In genomic region chr7:74256446-74257408, GRCh38 we compare ENCODE assay signal across 8 cellular contexts. TPM values are rescaled to one million over a fixed set of nuclear protein-coding genes. Genes with fewer than 3 reads are reported as not detected.
DNase-seq lines count a peak whose midpoint lies in the region; ATAC-seq and TF ChIP-seq lines count a peak whose summit lies in the region.

No MANE protein-coding gene starts in this region.

- TF ChIP-seq CTCF in DOHH2 (IDR thresholded peaks at IDR 0.05; ENCODE audit: low read depth, low read length, poor library complexity, severe bottlenecking), result no peak

- peaks cover 35% of the 10 kb centered on the region for H3K79me2 ChIP-seq in DOHH2 (ENCODE audit: control insufficient read depth, low read length)

- 0 out of 2 replicates have a peak, but pooled peaks cover 5% of the 10 kb centered on the region for H4K20me1 ChIP-seq in DOHH2 (ENCODE audit: control insufficient read depth, insufficient read depth, low read depth, low read length)

- H3K4me3 ChIP-seq in DOHH2 (ENCODE audit: low read length), result peak overlapping the region; percentile 84

- peaks cover 74% of the 10 kb centered on the region for H3K4me1 ChIP-seq in DOHH2 (ENCODE audit: control insufficient read depth, low read length)

- H3K9me3 ChIP-seq in DOHH2 (ENCODE audit: control insufficient read depth, insufficient read depth, low read length), result no peaks in the 10 kb centered on the region

- ATAC-seq in effector memory CD8-positive, alpha-beta T cell (replicated peaks), result no peak
- peak; percentile 52 for ATAC-seq in sciatic nerve

- peak overlapping the region; percentile 76 for H3K4me2 ChIP-seq in DOHH2 (ENCODE audit: low read length)

- DNase-seq in effector memory CD8-positive, alpha-beta T cell, result no peak
- peak; percentile 69 for DNase-seq in sciatic nerve (ENCODE audit: low spot score)
- no peak for DNase-seq in mucosa of gallbladder (ENCODE audit: low spot score)
- no peak for DNase-seq in HEK293T (ENCODE audit: extremely low spot score)
- no peak for DNase-seq in DMS153 (lab: John Stamatoyannopoulos, UW)
- DNase-seq in NCI-H510A treated with DMSO at 0.1 percent for 48 hours (lab: John Stamatoyannopoulos, UW), result no peak

- no peaks in the 10 kb centered on the region for H3K27me3 ChIP-seq in DOHH2 (ENCODE audit: control insufficient read depth, low read length)

- intact Hi-C loops in sciatic nerve (cut with DNase I), result no loop called here

- H3F3A ChIP-seq in DOHH2 (ENCODE audit: control insufficient read depth, insufficient read depth), result peaks cover 52% of the 10 kb centered on the region

- peak overlapping the region; percentile 57 to 93 for H3K4me3 Mint-ChIP-seq in effector memory CD8-positive, alpha-beta T cell

- peak overlapping the region; percentile 66 to 95 for H3K27ac Mint-ChIP-seq in effector memory CD8-positive, alpha-beta T cell

- no peaks in the 10 kb centered on the region for H3K9me2 ChIP-seq in DOHH2 (replicated peaks; ENCODE audit: control insufficient read depth, low read length)

- CTCF ChIA-PET in HEK293T (lab: Yijun Ruan, JAX), result interaction anchor here (0.6 to 2.0 kb wide), 2 partner anchors 19 to 31 kb away, joined by 4 read pairs; no protein-coding TSS in a partner anchor

- H3K27ac ChIP-seq in DOHH2 (ENCODE audit: low read depth, low read length), result peak overlapping the region; percentile 88

- peaks cover 20% of the 10 kb centered on the region for H3K36me3 ChIP-seq in DOHH2 (ENCODE audit: control insufficient read depth, low read length)

- H3K27me3 Mint-ChIP-seq in effector memory CD8-positive, alpha-beta T cell, result no peaks in the 10 kb centered on the region

- peaks cover 19% of the 10 kb centered on the region for H3K36me3 Mint-ChIP-seq in effector memory CD8-positive, alpha-beta T cell (ENCODE audit: insufficient read depth)

- no peaks in the 10 kb centered on the region for H3K9me3 Mint-ChIP-seq in effector memory CD8-positive, alpha-beta T cell

- POLR2A ChIA-PET in HEK293T (lab: Yijun Ruan, JAX), result no interaction called here

- peaks cover 16 to 17% of the 10 kb centered on the region in 2 donors for H3K4me1 Mint-ChIP-seq in effector memory CD8-positive, alpha-beta T cell (ENCODE audit: low read depth in 2 of 2)

TF ChIP-seq in PFSK-1, 5 proteins besides CTCF, POLR2A, EP300 and RAD21:
- TF ChIP-seq FOXP2 (optimal IDR thresholded peaks at IDR 0.05; ENCODE audit: borderline replicate concordance, extremely low read depth, extremely low read length, insufficient read depth) (no peak), TAF1 (IDR thresholded peaks at IDR 0.05; ENCODE audit: borderline replicate concordance, insufficient read depth, low read length) (no peak), POLR2AphosphoS5 (IDR thresholded peaks at IDR 0.05; ENCODE audit: low read depth, low read length) (no peak), SIN3A (IDR thresholded peaks at IDR 0.05; ENCODE audit: borderline replicate concordance, insufficient read depth, low read length) (0 out of 2 replicates have a peak, but pooled peaks have one; percentile 6)

TF ChIP-seq in HEK293T, 16 proteins besides CTCF, POLR2A, EP300 and RAD21:
- no peak for TF ChIP-seq FOXM1 (IDR thresholded peaks at IDR 0.05; ENCODE audit: borderline replicate concordance)
- no peak for TF ChIP-seq NFRKB (IDR thresholded peaks at IDR 0.05)
- no peak for TF ChIP-seq TARDBP (IDR thresholded peaks at IDR 0.05)
- TF ChIP-seq ARNT (IDR thresholded peaks at IDR 0.05), result no peak
- no peak for TF ChIP-seq FOXA1 (IDR thresholded peaks at IDR 0.05)
- no peak for TF ChIP-seq SUZ12 (IDR thresholded peaks at IDR 0.05)
- no peak for TF ChIP-seq FOXK2 (IDR thresholded peaks at IDR 0.05)
- TF ChIP-seq, protein P1, sequence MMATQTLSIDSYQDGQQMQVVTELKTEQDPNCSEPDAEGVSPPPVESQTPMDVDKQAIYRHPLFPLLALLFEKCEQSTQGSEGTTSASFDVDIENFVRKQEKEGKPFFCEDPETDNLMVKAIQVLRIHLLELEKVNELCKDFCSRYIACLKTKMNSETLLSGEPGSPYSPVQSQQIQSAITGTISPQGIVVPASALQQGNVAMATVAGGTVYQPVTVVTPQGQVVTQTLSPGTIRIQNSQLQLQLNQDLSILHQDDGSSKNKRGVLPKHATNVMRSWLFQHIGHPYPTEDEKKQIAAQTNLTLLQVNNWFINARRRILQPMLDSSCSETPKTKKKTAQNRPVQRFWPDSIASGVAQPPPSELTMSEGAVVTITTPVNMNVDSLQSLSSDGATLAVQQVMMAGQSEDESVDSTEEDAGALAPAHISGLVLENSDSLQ (IDR thresholded peaks at IDR 0.05), result no peak; the same call in 1 of the 2 replicates
- no peak for TF ChIP-seq ELF4 (IDR thresholded peaks at IDR 0.05)

RNA-seq across cellular contexts. Expression of gene RFC2, which starts 2.5 kb away (rescaled TPM):
- 47.3 TPM for polyA plus RNA-seq in PFSK-1 (2012; ENCODE audit: insufficient read length, low read depth)
- total RNA-seq in sciatic nerve, result 17.1 TPM
- total RNA-seq in mucosa of gallbladder, result 19.6 TPM

RNA-seq across cellular contexts. Expression of gene CLIP2, which starts 32.5 kb away (rescaled TPM):
- 14.3 TPM for polyA plus RNA-seq in PFSK-1 (2012; ENCODE audit: insufficient read length, low read depth)
- total RNA-seq in sciatic nerve (58.4 TPM), mucosa of gallbladder (71.7 TPM)

RNA-seq across cellular contexts. Expression of gene LAT2, which starts 46.9 kb away (rescaled TPM):
- 0.41 TPM for polyA plus RNA-seq in PFSK-1 (2012; ENCODE audit: insufficient read length, low read depth)
- total RNA-seq in sciatic nerve (12.5 TPM), mucosa of gallbladder (25.1 TPM)
